Comparison of ENCODE assay signal across 8 cellular contexts in the genomic region with DNA sequence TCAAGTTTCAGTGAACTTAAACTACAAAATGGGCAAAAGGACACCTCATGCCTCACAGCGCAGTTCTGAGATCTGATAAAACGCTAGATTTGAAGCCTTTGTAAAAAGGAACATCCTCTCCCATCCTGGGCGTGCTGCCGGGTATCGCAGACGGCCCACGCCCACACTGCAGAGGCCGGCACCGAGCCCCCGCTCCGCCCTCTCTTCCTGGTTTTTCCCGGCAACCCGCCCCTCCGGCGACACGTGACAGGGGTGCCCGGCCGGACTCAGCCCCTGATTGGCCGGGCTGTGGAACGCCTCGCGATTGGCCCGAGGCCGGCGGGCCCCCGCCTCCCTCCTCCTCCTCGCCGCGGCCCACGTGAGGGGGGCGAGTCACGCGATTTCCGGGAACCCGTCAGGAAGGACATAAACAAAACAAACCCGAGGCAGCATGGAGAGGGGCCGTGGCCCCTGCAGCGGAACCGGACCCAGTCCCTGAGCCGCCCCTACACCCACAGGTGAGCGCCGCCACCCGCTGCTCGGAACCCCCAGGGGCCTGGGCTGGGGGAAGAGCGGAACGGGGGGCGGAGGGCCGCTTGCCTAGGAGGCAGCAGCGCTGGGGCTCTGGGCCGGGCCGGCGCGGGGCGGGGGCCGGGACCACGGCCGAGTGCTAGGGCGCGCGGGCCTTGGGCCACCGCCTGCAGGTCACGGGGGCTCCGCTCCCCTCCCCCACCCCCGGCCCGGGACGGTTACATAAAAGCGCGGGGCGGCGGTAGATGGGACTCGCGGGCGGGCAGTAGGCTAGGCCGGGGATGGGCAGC. TPM values are rescaled to one million over a fixed set of nuclear protein-coding genes. Genes with fewer than 3 reads are reported as not detected.
DNase-seq lines count a peak whose midpoint lies in the region; ATAC-seq and TF ChIP-seq lines count a peak whose summit lies in the region.

A gene with protein sequence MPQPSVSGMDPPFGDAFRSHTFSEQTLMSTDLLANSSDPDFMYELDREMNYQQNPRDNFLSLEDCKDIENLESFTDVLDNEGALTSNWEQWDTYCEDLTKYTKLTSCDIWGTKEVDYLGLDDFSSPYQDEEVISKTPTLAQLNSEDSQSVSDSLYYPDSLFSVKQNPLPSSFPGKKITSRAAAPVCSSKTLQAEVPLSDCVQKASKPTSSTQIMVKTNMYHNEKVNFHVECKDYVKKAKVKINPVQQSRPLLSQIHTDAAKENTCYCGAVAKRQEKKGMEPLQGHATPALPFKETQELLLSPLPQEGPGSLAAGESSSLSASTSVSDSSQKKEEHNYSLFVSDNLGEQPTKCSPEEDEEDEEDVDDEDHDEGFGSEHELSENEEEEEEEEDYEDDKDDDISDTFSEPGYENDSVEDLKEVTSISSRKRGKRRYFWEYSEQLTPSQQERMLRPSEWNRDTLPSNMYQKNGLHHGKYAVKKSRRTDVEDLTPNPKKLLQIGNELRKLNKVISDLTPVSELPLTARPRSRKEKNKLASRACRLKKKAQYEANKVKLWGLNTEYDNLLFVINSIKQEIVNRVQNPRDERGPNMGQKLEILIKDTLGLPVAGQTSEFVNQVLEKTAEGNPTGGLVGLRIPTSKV (plus strand): TSS at position 370 of the 800 bp plus-strand sequence. CDS start 24,424 bp downstream, outside the sequence.

- WGBS in hepatocyte (ENCODE audit: low lambda C conversion rate, missing lambda C conversion rate), result 1% methylated on average over 23 of the region's 74 CpGs
- 0 to 1% methylated on average over 59 to 74 of the region's 74 CpGs for WGBS in aorta, 2 donors

- peak within 1 kb of the TSS; percentile 62 for H2AFZ ChIP-seq in hepatocyte

- intact Hi-C loops in aorta (cut with DNase I), result loop anchor here (2.0 to 10.0 kb wide), 5 partner anchors 39 to 89 kb away; a partner anchor contains a TSS

- peaks cover 33% of the 10 kb centered on the region for H3K79me2 ChIP-seq in hepatocyte

- in situ Hi-C loops in astrocyte of the cerebellum (cut with HindIII; ENCODE audit: low sequenced_read_pairs), result no loop called here

- no peaks in the 10 kb centered on the region for H3K36me3 ChIP-seq in hepatocyte (replicated peaks; ENCODE audit: insufficient read depth, low read depth)
- no peaks in the 10 kb centered on the region for H3K36me3 ChIP-seq in aorta (ENCODE audit: control insufficient read depth in 1 of 2, insufficient read depth in 2 of 2, low read length in 1 of 2)

- H3K27me3 ChIP-seq in hepatocyte (no peaks in the 10 kb centered on the region), aorta (ENCODE audit: control insufficient read depth in 1 of 2, insufficient read depth in 2 of 2, low read length in 1 of 2) (no peaks in the 10 kb centered on the region)

- H3K4me2 ChIP-seq in hepatocyte, result peak within 1 kb of the TSS; percentile 80

- ATAC-seq in GM18517 (IDR thresholded peaks at IDR 0.05; ENCODE audit: unreplicated experiment) (peak; percentile 73), HG03039 (IDR thresholded peaks at IDR 0.05; ENCODE audit: unreplicated experiment) (peak; percentile 80), aorta (ENCODE audit: low FRiP score) (peak; percentile 95)

- H3K27ac ChIP-seq in hepatocyte (peak within 1 kb of the TSS; percentile 93), aorta (ENCODE audit: low read depth in 1 of 2, low read length in 2 of 2) (peak within 1 kb of the TSS; percentile 87 to 91)

- H3K9me3 ChIP-seq in hepatocyte (ENCODE audit: low read depth) (no peaks in the 10 kb centered on the region), aorta (ENCODE audit: control insufficient read depth, low read length) (no peaks in the 10 kb centered on the region)

- no peak for TF ChIP-seq CTCF in astrocyte of the cerebellum (IDR thresholded peaks at IDR 0.05; ENCODE audit: low read depth, low read length, missing control alignments)
- no peak for TF ChIP-seq CTCF in hepatocyte (IDR thresholded peaks at IDR 0.05; ENCODE audit: poor library complexity)

- no peaks in the 10 kb centered on the region for H3K9me2 ChIP-seq in hepatocyte (replicated peaks; ENCODE audit: insufficient read depth)

- H3K4me3 ChIP-seq in astrocyte of the cerebellum (ENCODE audit: low read depth, low read length) (peak within 1 kb of the TSS; percentile 75), hepatocyte (peak within 1 kb of the TSS; percentile 92), aorta (ENCODE audit: low read length in 2 of 2) (peak within 1 kb of the TSS; percentile 93 to 98)

- peak; percentile 92 to 94 for DNase-seq in NCI-H2081 (lab: John Stamatoyannopoulos, UW)
- DNase-seq in T-helper 9 cell, result peak; percentile 98
- peak; percentile 90 for DNase-seq in astrocyte of the cerebellum (ENCODE audit: low read depth)
- peak; percentile 99 for DNase-seq in hepatocyte (ENCODE audit: low spot score)
- peak; percentile 84 for DNase-seq in renal cortical epithelial cell (ENCODE audit: low read depth)
- DNase-seq in aorta, result peak; percentile 99

- H3K4me1 ChIP-seq in hepatocyte (ENCODE audit: insufficient read depth), result peaks cover 7% of the 10 kb centered on the region
- H3K4me1 ChIP-seq in aorta (ENCODE audit: control insufficient read depth in 1 of 2, insufficient read depth in 2 of 2, low read length in 2 of 2), result peaks cover 0 to 2% of the 10 kb centered on the region in 2 donors

- H4K20me1 ChIP-seq in hepatocyte (ENCODE audit: insufficient read depth, poor library complexity, severe bottlenecking), result peaks cover 3% of the 10 kb centered on the region

RNA-seq across cellular contexts. Expression of the gene that starts here (rescaled TPM):
- total RNA-seq in hepatocyte, result 21.0 and 22.9 TPM in 2 replicates
- polyA plus RNA-seq in hepatocyte, result 14.7 and 17.8 TPM in 2 replicates
- 8.0 and 22.9 TPM in 2 replicates for total RNA-seq in renal cortical epithelial cell
- total RNA-seq in aorta, result 10 to 100 TPM; 36.0 to 61.1 TPM
- 1 to 10 TPM; 6.6 to 9.6 TPM for polyA plus RNA-seq in aorta

Comparison
In these comparisons a context has a peak if more than half of its experiments do, and no peak if none do; other contexts are left out.
1. Peak in every context shown above with its lines: DNase-seq, ATAC-seq, H3K4me3 ChIP-seq and H3K27ac ChIP-seq.